Comparison of ENCODE assay signal across 23 cellular contexts in genomic region chr6:4164456-4164855, GRCh38.
"Had no signal": no experiment of that assay in that cellular context is flagged by ENCODE, and none has a peak within 500 bp of the region (broad histone marks: within the 10 kb centered on the region; RNA-seq: fewer than 3 reads in every experiment).

No MANE protein-coding gene starts in this region.

- DNase-seq: dorsolateral prefrontal cortex; effector CD4-positive, alpha-beta T cell; foreskin fibroblast; gastrocnemius medialis; head of caudate nucleus; left ventricle myocardium superior; lower lobe of right lung; naive B cell; nucleus accumbens; ovary; posterior cingulate gyrus; psoas muscle; right cardiac atrium; spleen; stimulated activated CD8-positive, alpha-beta memory T cell treated with anti-CD3 and anti-CD28 coated beads, Interleukin-4, amount 100 ng/mL, for 48 hours; stimulated activated naive CD4-positive, alpha-beta T cell treated with Interleukin-2 at 50 U/mL for 16 hours; stomach; thyroid gland had no signal

- H3K36me3 Mint-ChIP-seq: natural killer cell treated with Interleukin-12 subunit alpha and Interleukin-12 subunit beta and Interleukin-15 and Interleukin-18, amount 100 ng/mL, for 72 hours; type B pancreatic cell had no signal

- ATAC-seq: gastrocnemius medialis, lower lobe of right lung, psoas muscle, right cardiac atrium had no signal

- H3K27ac Mint-ChIP-seq: memory B cell; natural killer cell treated with Interleukin-12 subunit alpha and Interleukin-12 subunit beta and Interleukin-15 and Interleukin-18, amount 100 ng/mL, for 72 hours; type B pancreatic cell had no signal

- H3K4me1 Mint-ChIP-seq: memory B cell, naive B cell had no signal

- H3K9me3 Mint-ChIP-seq: memory B cell; natural killer cell treated with Interleukin-12 subunit alpha and Interleukin-12 subunit beta and Interleukin-15 and Interleukin-18, amount 100 ng/mL, for 72 hours; type B pancreatic cell had no signal

- H3K4me3 Mint-ChIP-seq: memory B cell; natural killer cell treated with Interleukin-12 subunit alpha and Interleukin-12 subunit beta and Interleukin-15 and Interleukin-18, amount 100 ng/mL, for 72 hours; type B pancreatic cell had no signal

- FAIRE-seq: colon, keratinocyte had no signal

- H3K27me3 Mint-ChIP-seq: type B pancreatic cell had no signal
